1 cellular context compared by ENCODE assay signal in the genomic region with DNA sequence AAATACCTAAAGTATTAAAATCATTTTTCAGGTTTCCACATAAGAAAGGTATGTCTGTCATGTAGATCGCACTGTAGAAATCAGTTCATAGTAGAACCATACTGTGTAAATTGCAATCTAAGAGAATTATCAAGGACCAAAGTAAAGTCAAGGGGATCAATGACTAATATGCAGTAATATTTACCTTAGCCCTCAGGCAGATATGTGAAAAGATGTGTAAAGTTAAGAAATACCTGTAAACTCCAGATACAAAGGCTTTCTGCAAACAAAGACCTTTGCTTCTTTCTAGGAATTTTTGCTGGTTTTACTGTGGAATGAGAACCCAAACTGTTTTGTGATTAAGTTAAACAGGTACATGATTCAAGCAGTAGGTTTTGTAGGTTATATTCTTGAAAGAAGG.
TF ChIP-seq lines count a peak whose summit lies in the region.

No MANE protein-coding gene starts in this region.

TF ChIP-seq in GM12878, 131 proteins besides CTCF, POLR2A, EP300 and RAD21:
- TF ChIP-seq MYC (IDR thresholded peaks at IDR 0.05; ENCODE audit: insufficient read depth, insufficient read length, insufficient replicate concordance, low read length, severe bottlenecking), result no peak
- no peak for TF ChIP-seq BCL3 (IDR thresholded peaks at IDR 0.05; ENCODE audit: borderline replicate concordance, insufficient read depth, low read depth, low read length, poor library complexity, severe bottlenecking)
- TF ChIP-seq EGR1 (IDR thresholded peaks at IDR 0.05; ENCODE audit: borderline replicate concordance in 1 of 2, low read depth in 2 of 2, low read length in 2 of 2), result no peak
- no peak for TF ChIP-seq RFX5 (IDR thresholded peaks at IDR 0.05; ENCODE audit: low read depth, low read length)
- no peak for TF ChIP-seq POU2F2 (IDR thresholded peaks at IDR 0.05; ENCODE audit: borderline replicate concordance, low read depth, low read length)
- no peak for TF ChIP-seq YY1 (IDR thresholded peaks at IDR 0.05; ENCODE audit: low read depth, low read length)
- TF ChIP-seq NR2F1 (conservative IDR thresholded peaks at IDR 0.05), result no peak
- TF ChIP-seq, protein P1, sequence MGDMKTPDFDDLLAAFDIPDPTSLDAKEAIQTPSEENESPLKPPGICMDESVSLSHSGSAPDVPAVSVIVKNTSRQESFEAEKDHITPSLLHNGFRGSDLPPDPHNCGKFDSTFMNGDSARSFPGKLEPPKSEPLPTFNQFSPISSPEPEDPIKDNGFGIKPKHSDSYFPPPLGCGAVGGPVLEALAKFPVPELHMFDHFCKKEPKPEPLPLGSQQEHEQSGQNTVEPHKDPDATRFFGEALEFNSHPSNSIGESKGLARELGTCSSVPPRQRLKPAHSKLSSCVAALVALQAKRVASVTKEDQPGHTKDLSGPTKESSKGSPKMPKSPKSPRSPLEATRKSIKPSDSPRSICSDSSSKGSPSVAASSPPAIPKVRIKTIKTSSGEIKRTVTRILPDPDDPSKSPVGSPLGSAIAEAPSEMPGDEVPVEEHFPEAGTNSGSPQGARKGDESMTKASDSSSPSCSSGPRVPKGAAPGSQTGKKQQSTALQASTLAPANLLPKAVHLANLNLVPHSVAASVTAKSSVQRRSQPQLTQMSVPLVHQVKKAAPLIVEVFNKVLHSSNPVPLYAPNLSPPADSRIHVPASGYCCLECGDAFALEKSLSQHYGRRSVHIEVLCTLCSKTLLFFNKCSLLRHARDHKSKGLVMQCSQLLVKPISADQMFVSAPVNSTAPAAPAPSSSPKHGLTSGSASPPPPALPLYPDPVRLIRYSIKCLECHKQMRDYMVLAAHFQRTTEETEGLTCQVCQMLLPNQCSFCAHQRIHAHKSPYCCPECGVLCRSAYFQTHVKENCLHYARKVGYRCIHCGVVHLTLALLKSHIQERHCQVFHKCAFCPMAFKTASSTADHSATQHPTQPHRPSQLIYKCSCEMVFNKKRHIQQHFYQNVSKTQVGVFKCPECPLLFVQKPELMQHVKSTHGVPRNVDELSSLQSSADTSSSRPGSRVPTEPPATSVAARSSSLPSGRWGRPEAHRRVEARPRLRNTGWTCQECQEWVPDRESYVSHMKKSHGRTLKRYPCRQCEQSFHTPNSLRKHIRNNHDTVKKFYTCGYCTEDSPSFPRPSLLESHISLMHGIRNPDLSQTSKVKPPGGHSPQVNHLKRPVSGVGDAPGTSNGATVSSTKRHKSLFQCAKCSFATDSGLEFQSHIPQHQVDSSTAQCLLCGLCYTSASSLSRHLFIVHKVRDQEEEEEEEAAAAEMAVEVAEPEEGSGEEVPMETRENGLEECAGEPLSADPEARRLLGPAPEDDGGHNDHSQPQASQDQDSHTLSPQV (IDR thresholded peaks at IDR 0.05), result no peak
- TF ChIP-seq ZNF217 (IDR thresholded peaks at IDR 0.05), result no peak
- TF ChIP-seq BMI1 (IDR thresholded peaks at IDR 0.05; ENCODE audit: borderline replicate concordance), result no peak
- TF ChIP-seq, protein P2, sequence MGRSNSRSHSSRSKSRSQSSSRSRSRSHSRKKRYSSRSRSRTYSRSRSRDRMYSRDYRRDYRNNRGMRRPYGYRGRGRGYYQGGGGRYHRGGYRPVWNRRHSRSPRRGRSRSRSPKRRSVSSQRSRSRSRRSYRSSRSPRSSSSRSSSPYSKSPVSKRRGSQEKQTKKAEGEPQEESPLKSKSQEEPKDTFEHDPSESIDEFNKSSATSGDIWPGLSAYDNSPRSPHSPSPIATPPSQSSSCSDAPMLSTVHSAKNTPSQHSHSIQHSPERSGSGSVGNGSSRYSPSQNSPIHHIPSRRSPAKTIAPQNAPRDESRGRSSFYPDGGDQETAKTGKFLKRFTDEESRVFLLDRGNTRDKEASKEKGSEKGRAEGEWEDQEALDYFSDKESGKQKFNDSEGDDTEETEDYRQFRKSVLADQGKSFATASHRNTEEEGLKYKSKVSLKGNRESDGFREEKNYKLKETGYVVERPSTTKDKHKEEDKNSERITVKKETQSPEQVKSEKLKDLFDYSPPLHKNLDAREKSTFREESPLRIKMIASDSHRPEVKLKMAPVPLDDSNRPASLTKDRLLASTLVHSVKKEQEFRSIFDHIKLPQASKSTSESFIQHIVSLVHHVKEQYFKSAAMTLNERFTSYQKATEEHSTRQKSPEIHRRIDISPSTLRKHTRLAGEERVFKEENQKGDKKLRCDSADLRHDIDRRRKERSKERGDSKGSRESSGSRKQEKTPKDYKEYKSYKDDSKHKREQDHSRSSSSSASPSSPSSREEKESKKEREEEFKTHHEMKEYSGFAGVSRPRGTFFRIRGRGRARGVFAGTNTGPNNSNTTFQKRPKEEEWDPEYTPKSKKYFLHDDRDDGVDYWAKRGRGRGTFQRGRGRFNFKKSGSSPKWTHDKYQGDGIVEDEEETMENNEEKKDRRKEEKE (IDR thresholded peaks at IDR 0.05), result no peak
- no peak for TF ChIP-seq POLR2AphosphoS5 (IDR thresholded peaks at IDR 0.05; ENCODE audit: low read length)
- TF ChIP-seq BACH1 (IDR thresholded peaks at IDR 0.05; ENCODE audit: borderline replicate concordance), result no peak
- no peak for TF ChIP-seq IKZF2 (IDR thresholded peaks at IDR 0.05)
- no peak for TF ChIP-seq FOS (IDR thresholded peaks at IDR 0.05; ENCODE audit: borderline replicate concordance, extremely low read depth, insufficient read length)
- TF ChIP-seq PAX5 (IDR thresholded peaks at IDR 0.05; ENCODE audit: borderline replicate concordance, low read depth, low read length), result no peak
